In genomic region chr4:159401791-159402380, GRCh38 we compare ENCODE assay signal across 11 cellular contexts.
DNase-seq lines count a peak whose midpoint lies in the region; ATAC-seq and TF ChIP-seq lines count a peak whose summit lies in the region.
"Had no signal": no experiment of that assay in that cellular context is flagged by ENCODE, and none has a peak within 500 bp of the region (broad histone marks: within the 10 kb centered on the region; RNA-seq: fewer than 3 reads in every experiment).

No MANE protein-coding gene starts in this region.

- no peaks in the 10 kb centered on the region for H3K36me3 ChIP-seq in kidney epithelial cell (ENCODE audit: control insufficient read depth, insufficient read depth, low read length)
- H3K36me3 ChIP-seq: esophagus muscularis mucosa had no signal

- H3K4me3 Mint-ChIP-seq in activated CD4-positive, alpha-beta T cell treated with anti-CD3 and anti-CD28 coated beads, Interleukin-2, amount 10 ng/mL, durations not matched to agents 7 days and 5 days: no peak overlapping the region
- no peak overlapping the region for H3K4me3 Mint-ChIP-seq in activated T-cell treated with anti-CD3 and anti-CD28 coated beads, Interleukin-2, amount 50 U/mL, for 24 hours

- peaks cover 6% of the 10 kb centered on the region for H3K27me3 Mint-ChIP-seq in activated CD4-positive, alpha-beta T cell treated with anti-CD3 and anti-CD28 coated beads, Interleukin-2, amount 10 ng/mL, durations not matched to agents 7 days and 5 days
- H3K27me3 Mint-ChIP-seq in activated T-cell treated with anti-CD3 and anti-CD28 coated beads, Interleukin-2, amount 50 U/mL, for 24 hours: peaks cover 23% of the 10 kb centered on the region

- H3K9me3 Mint-ChIP-seq in activated CD4-positive, alpha-beta T cell treated with anti-CD3 and anti-CD28 coated beads, Interleukin-2, amount 10 ng/mL, durations not matched to agents 7 days and 5 days: no peaks in the 10 kb centered on the region
- no peaks in the 10 kb centered on the region for H3K9me3 Mint-ChIP-seq in activated T-cell treated with anti-CD3 and anti-CD28 coated beads, Interleukin-2, amount 50 U/mL, for 24 hours

- H3K4me3 ChIP-seq in kidney epithelial cell (ENCODE audit: low read depth, low read length): no peak overlapping the region

- no peak overlapping the region for H3K27ac Mint-ChIP-seq in activated CD4-positive, alpha-beta T cell treated with anti-CD3 and anti-CD28 coated beads, Interleukin-2, amount 10 ng/mL, durations not matched to agents 7 days and 5 days
- no peak overlapping the region for H3K27ac Mint-ChIP-seq in activated T-cell treated with anti-CD3 and anti-CD28 coated beads, Interleukin-2, amount 50 U/mL, for 24 hours

- POLR2A ChIA-PET in activated CD4-positive, alpha-beta T cell treated with anti-CD3 and anti-CD28 coated beads, Interleukin-2, amount 10 ng/mL, durations not matched to agents 7 days and 5 days (lab: Charles Lee): no interaction called here

- no peak for ATAC-seq in HG02981 (IDR thresholded peaks at IDR 0.05; ENCODE audit: unreplicated experiment)

- TF ChIP-seq CTCF in kidney epithelial cell (IDR thresholded peaks at IDR 0.05; ENCODE audit: insufficient read depth, low read length, poor library complexity, severe bottlenecking): no peak

- no peaks in the 10 kb centered on the region for H3K27me3 ChIP-seq in kidney epithelial cell (ENCODE audit: control insufficient read depth, insufficient read depth, low read length)
- H3K27me3 ChIP-seq: esophagus muscularis mucosa had no signal

- CTCF ChIA-PET in activated CD4-positive, alpha-beta T cell treated with anti-CD3 and anti-CD28 coated beads, Interleukin-2, amount 10 ng/mL, durations not matched to agents 7 days and 5 days (lab: Charles Lee): no interaction called here

- H3K36me3 Mint-ChIP-seq in activated CD4-positive, alpha-beta T cell treated with anti-CD3 and anti-CD28 coated beads, Interleukin-2, amount 10 ng/mL, durations not matched to agents 7 days and 5 days (ENCODE audit: low read depth): no peaks in the 10 kb centered on the region
- H3K36me3 Mint-ChIP-seq in activated T-cell treated with anti-CD3 and anti-CD28 coated beads, Interleukin-2, amount 50 U/mL, for 24 hours (ENCODE audit: low read depth): no peaks in the 10 kb centered on the region

- H3K4me1 Mint-ChIP-seq in activated CD4-positive, alpha-beta T cell treated with anti-CD3 and anti-CD28 coated beads, Interleukin-2, amount 10 ng/mL, durations not matched to agents 7 days and 5 days: no peaks in the 10 kb centered on the region
- peaks cover 2% of the 10 kb centered on the region for H3K4me1 Mint-ChIP-seq in activated T-cell treated with anti-CD3 and anti-CD28 coated beads, Interleukin-2, amount 50 U/mL, for 24 hours (ENCODE audit: low read depth)

- peak; percentile 58 for DNase-seq in AG08396 (ENCODE audit: low spot score)
- peak; percentile 85 for DNase-seq in HS-5 (ENCODE audit: low read depth)
- peak; percentile 60 for DNase-seq in astrocyte of the hippocampus (ENCODE audit: low read depth, low spot score)
- DNase-seq in kidney epithelial cell (ENCODE audit: low read depth): peak; percentile 85
- DNase-seq in activated CD4-positive, alpha-beta T cell treated with anti-CD3 and anti-CD28 coated beads, Interleukin-2, amount 10 ng/mL, durations not matched to agents 7 days and 5 days: no peak
- no peak for DNase-seq in activated T-cell treated with anti-CD3 and anti-CD28 coated beads, Interleukin-2, amount 50 U/mL, for 24 hours
- DNase-seq in NK-92 treated with Interleukin-12 subunit alpha and Interleukin-12 subunit beta, amount 100 ng/mL, for 24 hours (lab: John Stamatoyannopoulos, UW): no peak
- DNase-seq: activated CD4-positive, alpha-beta T cell treated with anti-CD3 and anti-CD28 coated beads for 48 hours; activated naive CD4-positive, alpha-beta T cell treated with anti-CD3 and anti-CD28 coated beads, Interleukin-2, amount 50 U/mL, for 16 hours had no signal

Comparison
In these comparisons a context has a peak if more than half of its experiments do, and no peak if none do; other contexts are left out.
1. DNase-seq: peak in AG08396 (single experiment), HS-5 (single experiment), astrocyte of the hippocampus (single experiment) and kidney epithelial cell (single experiment); none in activated CD4-positive, alpha-beta T cell treated with anti-CD3 and anti-CD28 coated beads, Interleukin-2, amount 10 ng/mL, durations not matched to agents 7 days and 5 days (single experiment), activated T-cell treated with anti-CD3 and anti-CD28 coated beads, Interleukin-2, amount 50 U/mL, for 24 hours (single experiment) and NK-92 treated with Interleukin-12 subunit alpha and Interleukin-12 subunit beta, amount 100 ng/mL, for 24 hours (single experiment).